ENCODE assay signal across 8 cellular contexts in genomic region chr13:74026753-74027152, GRCh38.
DNase-seq lines count a peak whose midpoint lies in the region; ATAC-seq and TF ChIP-seq lines count a peak whose summit lies in the region.

No MANE protein-coding gene starts in this region.

- DNase-seq in DMS53 (lab: John Stamatoyannopoulos, UW) (peak; percentile 20), DMS53 treated with DMSO at 0.1 percent for 48 hours (lab: John Stamatoyannopoulos, UW; ENCODE audit: unreplicated experiment) (no peak), fibroblast of pulmonary artery (ENCODE audit: low read depth) (peak; percentile 20), NCI-H526 treated with DMSO at 0.1 percent for 48 hours (lab: John Stamatoyannopoulos, UW) (no peak), NCI-H345 treated with DMSO at 0.1 percent for 48 hours (lab: John Stamatoyannopoulos, UW; ENCODE audit: unreplicated experiment) (no peak)
- DNase-seq in activated CD4-positive, alpha-beta T cell treated with anti-CD3 and anti-CD28 coated beads, Interleukin-2, amount 50 U/mL, for 4 hours, result peak; percentile 52 to 56
- peak; percentile 15 for DNase-seq in stimulated activated CD8-positive, alpha-beta memory T cell treated with anti-CD3 and anti-CD28 coated beads, Interleukin-15, amount 100 ng/mL, for 24 hours (ENCODE audit: low read depth)

- H3K4me3 ChIP-seq in fibroblast of pulmonary artery (replicated peaks; ENCODE audit: low read depth, low read length), result no peak overlapping the region

- peak; percentile 94 for ATAC-seq in HG03432 (IDR thresholded peaks at IDR 0.05; ENCODE audit: unreplicated experiment)

- no peak for TF ChIP-seq CTCF in fibroblast of pulmonary artery (IDR thresholded peaks at IDR 0.05; ENCODE audit: low read length, missing control alignments)

Comparison
In these comparisons a context has a peak if more than half of its experiments do, and no peak if none do; other contexts are left out.
1. DNase-seq: peak in DMS53 (single experiment), activated CD4-positive, alpha-beta T cell treated with anti-CD3 and anti-CD28 coated beads, Interleukin-2, amount 50 U/mL, for 4 hours (2 of 2), fibroblast of pulmonary artery (single experiment) and stimulated activated CD8-positive, alpha-beta memory T cell treated with anti-CD3 and anti-CD28 coated beads, Interleukin-15, amount 100 ng/mL, for 24 hours (single experiment); none in DMS53 treated with DMSO at 0.1 percent for 48 hours (single experiment), NCI-H526 treated with DMSO at 0.1 percent for 48 hours (single experiment) and NCI-H345 treated with DMSO at 0.1 percent for 48 hours (single experiment).